Comparison of ENCODE assay signal across 1 cellular context in the genomic region with DNA sequence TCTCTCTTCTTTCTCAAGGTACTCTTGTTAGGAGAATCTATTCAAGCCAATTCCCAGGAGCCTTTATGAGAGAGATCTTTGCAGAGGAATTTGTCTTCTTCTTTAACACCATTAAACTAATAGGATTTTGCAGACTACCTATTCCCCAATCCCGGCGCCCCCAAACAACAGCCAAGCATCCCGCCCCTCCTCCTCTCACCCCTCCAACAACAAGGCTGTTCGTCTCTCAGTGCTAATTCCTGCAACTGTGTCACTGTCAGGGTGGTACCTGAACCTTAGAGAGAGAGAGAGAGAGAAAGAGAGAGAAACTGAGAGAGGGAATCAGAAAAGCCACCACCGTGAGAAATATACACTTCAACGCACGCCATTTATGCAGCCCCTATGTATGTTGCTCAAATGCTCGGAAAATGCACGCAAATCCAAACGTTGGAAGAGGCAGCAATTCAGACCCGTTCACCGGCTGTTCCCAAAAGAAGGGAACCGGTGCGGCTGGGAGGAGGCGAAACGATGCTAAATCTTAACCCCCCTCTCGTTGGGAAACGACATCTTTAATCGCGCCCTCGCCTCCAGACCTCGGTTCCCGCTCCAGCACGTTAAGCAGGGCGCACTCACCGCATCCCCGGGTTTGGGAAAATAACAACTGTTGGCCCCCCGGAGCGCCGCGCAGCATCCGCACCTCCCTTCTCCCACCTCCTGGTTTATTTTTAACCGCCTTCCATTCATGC.
TF ChIP-seq lines count a peak whose summit lies in the region.

No MANE protein-coding gene starts in this region.

TF ChIP-seq in GM23338, 12 proteins besides CTCF, POLR2A, EP300 and RAD21 (continued from another document):
- TF ChIP-seq, protein P1, sequence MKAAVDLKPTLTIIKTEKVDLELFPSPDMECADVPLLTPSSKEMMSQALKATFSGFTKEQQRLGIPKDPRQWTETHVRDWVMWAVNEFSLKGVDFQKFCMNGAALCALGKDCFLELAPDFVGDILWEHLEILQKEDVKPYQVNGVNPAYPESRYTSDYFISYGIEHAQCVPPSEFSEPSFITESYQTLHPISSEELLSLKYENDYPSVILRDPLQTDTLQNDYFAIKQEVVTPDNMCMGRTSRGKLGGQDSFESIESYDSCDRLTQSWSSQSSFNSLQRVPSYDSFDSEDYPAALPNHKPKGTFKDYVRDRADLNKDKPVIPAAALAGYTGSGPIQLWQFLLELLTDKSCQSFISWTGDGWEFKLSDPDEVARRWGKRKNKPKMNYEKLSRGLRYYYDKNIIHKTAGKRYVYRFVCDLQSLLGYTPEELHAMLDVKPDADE (IDR thresholded peaks at IDR 0.05), result no peak
